ENCODE assay signal across 28 cellular contexts in the genomic region with DNA sequence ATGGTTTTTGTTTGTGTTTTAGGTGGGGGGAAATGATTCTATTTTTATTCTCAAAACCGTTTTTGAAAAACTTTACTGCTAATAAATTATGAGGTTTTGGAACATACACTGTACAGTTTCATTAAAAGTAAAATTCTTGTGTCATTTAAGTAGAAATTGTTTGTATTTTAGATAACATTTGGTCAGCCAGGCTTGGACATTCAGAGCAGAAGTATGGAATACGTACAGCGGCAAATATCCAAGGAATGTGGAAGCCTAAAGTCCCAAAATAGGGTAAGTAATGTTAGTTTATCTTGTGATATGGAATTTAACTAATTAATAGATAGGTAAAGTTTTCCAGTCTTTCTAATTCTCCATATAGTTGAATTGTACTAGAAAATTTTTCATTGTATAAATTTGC.
"Had no signal": no experiment of that assay in that cellular context is flagged by ENCODE, and none has a peak within 500 bp of the region (broad histone marks: within the 10 kb centered on the region; RNA-seq: fewer than 3 reads in every experiment).

No MANE protein-coding gene starts in this region.

- H3K4me3 Mint-ChIP-seq: activated naive CD8-positive, alpha-beta T cell treated with anti-CD3 and anti-CD28 coated beads for 36 hours; immature natural killer cell; natural killer cell; neural progenitor cell; stimulated activated effector memory CD8-positive, alpha-beta T cell treated with anti-CD3 and anti-CD28 coated beads, Interleukin-12 subunit alpha, Interleukin-12 subunit beta, amount 100 ng/mL, for 72 hours; stimulated activated naive CD8-positive, alpha-beta T cell treated with anti-CD3 and anti-CD28 coated beads, Interleukin-15, Interleukin-2, amounts not matched to agents 100 ng/mL and 50 ng/mL, for 24 hours had no signal

- H3K9me3 ChIP-seq: adrenal gland, ascending aorta, heart left ventricle, left lung, lower lobe of right lung, right lobe of liver, thoracic aorta had no signal

- H3K9me3 Mint-ChIP-seq: activated naive CD8-positive, alpha-beta T cell treated with anti-CD3 and anti-CD28 coated beads for 36 hours; immature natural killer cell; natural killer cell; neural progenitor cell; stimulated activated effector memory CD8-positive, alpha-beta T cell treated with anti-CD3 and anti-CD28 coated beads, Interleukin-12 subunit alpha, Interleukin-12 subunit beta, amount 100 ng/mL, for 72 hours; stimulated activated naive CD8-positive, alpha-beta T cell treated with anti-CD3 and anti-CD28 coated beads, Interleukin-15, Interleukin-2, amounts not matched to agents 100 ng/mL and 50 ng/mL, for 24 hours had no signal

- H3K4me1 Mint-ChIP-seq: activated naive CD8-positive, alpha-beta T cell treated with anti-CD3 and anti-CD28 coated beads for 36 hours; immature natural killer cell; natural killer cell; neural progenitor cell; stimulated activated effector memory CD8-positive, alpha-beta T cell treated with anti-CD3 and anti-CD28 coated beads, Interleukin-12 subunit alpha, Interleukin-12 subunit beta, amount 100 ng/mL, for 72 hours had no signal

- H3K4me3 ChIP-seq: adrenal gland, ascending aorta, heart left ventricle, left lung, lower lobe of right lung, neural progenitor cell, right lobe of liver, thoracic aorta had no signal

- H3K27ac Mint-ChIP-seq: activated naive CD8-positive, alpha-beta T cell treated with anti-CD3 and anti-CD28 coated beads for 36 hours; immature natural killer cell; natural killer cell; neural progenitor cell; progenitor cell of endocrine pancreas; stimulated activated effector memory CD8-positive, alpha-beta T cell treated with anti-CD3 and anti-CD28 coated beads, Interleukin-12 subunit alpha, Interleukin-12 subunit beta, amount 100 ng/mL, for 72 hours; stimulated activated naive CD8-positive, alpha-beta T cell treated with anti-CD3 and anti-CD28 coated beads, Interleukin-15, Interleukin-2, amounts not matched to agents 100 ng/mL and 50 ng/mL, for 24 hours had no signal

- ATAC-seq: heart left ventricle; left lung; lower lobe of right lung; natural killer cell; right lobe of liver; stimulated activated effector memory CD8-positive, alpha-beta T cell treated with anti-CD3 and anti-CD28 coated beads, Interleukin-12 subunit alpha, Interleukin-12 subunit beta, amount 100 ng/mL, for 72 hours had no signal

- H3K27ac ChIP-seq: adrenal gland, ascending aorta, heart left ventricle, left lung, lower lobe of right lung, neural progenitor cell, right lobe of liver, thoracic aorta, VCaP had no signal

- H3K27me3 Mint-ChIP-seq: progenitor cell of endocrine pancreas; stimulated activated naive CD8-positive, alpha-beta T cell treated with anti-CD3 and anti-CD28 coated beads, Interleukin-15, Interleukin-2, amounts not matched to agents 100 ng/mL and 50 ng/mL, for 24 hours had no signal

- H3K36me3 Mint-ChIP-seq: activated naive CD8-positive, alpha-beta T cell treated with anti-CD3 and anti-CD28 coated beads for 36 hours; natural killer cell; stimulated activated effector memory CD8-positive, alpha-beta T cell treated with anti-CD3 and anti-CD28 coated beads, Interleukin-12 subunit alpha, Interleukin-12 subunit beta, amount 100 ng/mL, for 72 hours had no signal

- H3K4me1 ChIP-seq: ascending aorta, lower lobe of right lung, neural progenitor cell, right lobe of liver had no signal

- H2AFZ ChIP-seq: neural progenitor cell had no signal

- H3K4me2 ChIP-seq: neural progenitor cell had no signal

- H3K27me3 ChIP-seq: adrenal gland, ascending aorta, heart left ventricle, left lung, neural progenitor cell, right lobe of liver had no signal

- DNase-seq: activated CD4-positive, alpha-beta T cell treated with anti-CD3 and anti-CD28 coated beads for 4 hours; activated CD4-positive, alpha-beta T cell treated with anti-CD3 and anti-CD28 coated beads, Interleukin-2, amount 50 U/mL, for 4 hours; activated effector memory CD4-positive, alpha-beta T cell treated with Interleukin-2 at 50 U/mL for 16 hours; activated naive CD4-positive, alpha-beta T cell treated with Interleukin-2 at 50 U/mL for 16 hours; activated naive CD8-positive, alpha-beta T cell treated with anti-CD3 and anti-CD28 coated beads for 36 hours; adrenal gland; central memory CD4-positive, alpha-beta T cell; dermis blood vessel endothelial cell; effector CD4-positive, alpha-beta T cell; foreskin fibroblast; heart left ventricle; hypothalamus; immature natural killer cell; left lung; lower lobe of right lung; mesendoderm; natural killer cell; right lobe of liver; stimulated activated CD4-positive, alpha-beta T cell treated with anti-CD3 and anti-CD28 coated beads, Interleukin-12 subunit alpha, Interleukin-12 subunit beta, amount 100 ng/mL, for 4 hours; stimulated activated CD4-positive, alpha-beta T cell treated with anti-CD3 and anti-CD28 coated beads, Interleukin-4, amount 100 ng/mL, for 24 hours; T-helper 9 cell had no signal
